8 cellular contexts compared by ENCODE assay signal in the genomic region with DNA sequence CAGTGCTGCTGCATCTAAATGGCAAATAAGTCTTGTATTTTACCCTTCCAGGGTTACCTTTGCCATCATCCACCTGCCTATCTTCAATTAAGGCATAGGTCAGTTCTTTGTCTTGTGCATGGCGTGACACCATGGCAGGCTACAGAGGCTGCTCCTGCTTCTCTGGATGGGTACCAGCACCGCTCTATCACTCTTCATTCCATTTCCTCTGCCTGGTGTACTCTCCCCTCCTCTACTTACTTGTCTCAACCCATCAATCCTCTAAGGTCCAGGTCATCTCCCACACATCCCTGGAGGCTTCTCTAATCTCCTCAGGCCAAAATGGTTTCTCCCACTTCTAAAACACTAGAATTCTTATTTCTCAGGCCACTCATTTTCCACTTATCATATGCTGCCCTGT.
"Had no signal": no experiment of that assay in that cellular context is flagged by ENCODE, and none has a peak within 500 bp of the region (broad histone marks: within the 10 kb centered on the region; RNA-seq: fewer than 3 reads in every experiment).

No MANE protein-coding gene starts in this region.

- H3K27ac ChIP-seq: HL-60 had no signal

- H2AFZ ChIP-seq: GM23338 had no signal

- FAIRE-seq: HepG2 had no signal

- H3K9me3 ChIP-seq: HAP-1 had no signal

- ATAC-seq: GM23338, HCT116, HepG2 had no signal

- H3K4me2 ChIP-seq: GM23338 had no signal

- H3K4me3 ChIP-seq: GM23338, HAP-1 had no signal

- H3K36me3 ChIP-seq: HAP-1 had no signal

- H3K4me1 ChIP-seq: HAP-1 had no signal

- DNase-seq: H7, HFFc6, KBM-7 had no signal
